Comparison of ENCODE assay signal across 8 cellular contexts in the genomic region with DNA sequence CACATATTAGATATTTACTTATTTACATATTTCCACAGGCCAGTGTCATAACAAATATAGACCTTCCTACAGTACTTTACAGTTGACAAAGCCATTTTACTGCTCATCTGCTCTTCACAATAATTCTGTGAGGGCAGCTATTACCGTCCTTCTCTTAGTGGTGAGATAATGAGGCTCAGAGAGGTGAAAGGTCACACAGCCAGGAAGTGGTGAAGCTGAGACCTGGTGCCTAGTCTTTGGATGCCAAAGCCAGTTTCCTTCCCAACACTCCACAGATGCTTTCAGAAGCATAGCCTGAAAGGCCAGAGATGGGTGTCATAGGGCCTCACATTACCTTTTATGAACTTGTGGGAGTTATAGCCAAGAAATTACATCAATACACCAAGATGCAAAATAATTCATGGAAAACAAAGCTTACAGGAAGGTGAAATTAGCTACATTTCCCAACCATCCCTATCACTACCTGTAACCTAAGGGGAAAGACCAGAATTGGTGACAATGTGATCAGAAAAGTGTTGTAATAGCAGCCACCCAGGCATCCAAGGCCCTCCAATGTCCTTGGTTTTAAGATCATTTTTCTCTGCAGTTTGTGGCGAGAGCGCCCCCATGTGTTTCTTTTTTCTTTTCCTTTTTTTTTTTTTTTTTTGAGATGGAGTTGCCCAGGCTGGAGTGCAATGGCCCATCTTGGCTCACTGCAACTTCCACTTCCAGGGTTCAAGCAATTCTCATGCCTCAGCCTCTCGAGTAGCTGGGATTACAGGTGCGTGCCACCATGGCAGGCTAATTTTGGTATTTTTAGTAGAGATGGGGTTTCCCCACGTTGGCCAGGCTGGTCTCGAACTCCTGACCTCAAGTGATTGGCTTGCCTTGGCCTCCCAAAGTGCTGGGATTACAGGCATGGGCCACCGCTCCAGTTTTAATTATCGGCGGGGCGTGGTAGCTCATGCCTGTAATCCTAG. TPM values are rescaled to one million over a fixed set of nuclear protein-coding genes. Genes with fewer than 3 reads are reported as not detected.
DNase-seq lines count a peak whose midpoint lies in the region; ATAC-seq and TF ChIP-seq lines count a peak whose summit lies in the region.

No MANE protein-coding gene starts in this region.

- H3K4me1 ChIP-seq in breast epithelium, result no peaks in the 10 kb centered on the region
- no peaks in the 10 kb centered on the region for H3K4me1 ChIP-seq in psoas muscle

- CTCF ChIA-PET in MCF 10A (lab: Yijun Ruan, JAX), result interaction anchor here (0.6 to 2.9 kb wide), 4 partner anchors 8 to 30 kb away, joined by 3 to 8 read pairs (median 5); no protein-coding TSS in a partner anchor

- H3K4me3 Mint-ChIP-seq in MCF 10A (ENCODE audit: unreplicated experiment), result no peak overlapping the region
- no peak overlapping the region for H3K4me3 Mint-ChIP-seq in T-helper 17 cell

- in situ Hi-C loops in astrocyte of the spinal cord (cut with HindIII; ENCODE audit: low sequenced_read_pairs), result no loop called here

- TF ChIP-seq CTCF in MCF 10A (IDR thresholded peaks at IDR 0.05; ENCODE audit: unreplicated experiment) (peak; percentile 47), breast epithelium (IDR thresholded peaks at IDR 0.05) (no peak), astrocyte of the spinal cord (IDR thresholded peaks at IDR 0.05; ENCODE audit: low read depth, low read length) (peak; percentile 35), psoas muscle (IDR thresholded peaks at IDR 0.05) (peak; percentile 19)

- H3K27ac ChIP-seq in breast epithelium (no peak overlapping the region), psoas muscle (no peak overlapping the region)

- H3K4me3 ChIP-seq in breast epithelium (no peak overlapping the region), astrocyte of the spinal cord (ENCODE audit: low read depth, low read length) (no peak overlapping the region), psoas muscle (no peak overlapping the region), MG63 (no peak overlapping the region)

- no peak for TF ChIP-seq POLR2A in breast epithelium (IDR thresholded peaks at IDR 0.05)

- DNase-seq in MCF 10A (ENCODE audit: unreplicated experiment), result peak; percentile 46
- DNase-seq in breast epithelium (ENCODE audit: low spot score in 2 of 2), result no peak
- peak; percentile 47 for DNase-seq in NCI-H1694 (lab: John Stamatoyannopoulos, UW)
- DNase-seq in astrocyte of the spinal cord (ENCODE audit: low read depth, low spot score), result peak; percentile 17
- no peak for DNase-seq in psoas muscle
- DNase-seq in epidermal melanocyte (ENCODE audit: insufficient read length, low spot score), result no peak
- DNase-seq in T-helper 17 cell, result no peak
- no peak for DNase-seq in MG63

- no peaks in the 10 kb centered on the region for H3K27me3 ChIP-seq in breast epithelium
- H3K27me3 ChIP-seq in psoas muscle (ENCODE audit: insufficient read depth in 3 of 3, low read length in 2 of 3), result no peaks in the 10 kb centered on the region
- no peaks in the 10 kb centered on the region for H3K27me3 ChIP-seq in MG63

- H3K9me3 Mint-ChIP-seq in MCF 10A (ENCODE audit: unreplicated experiment), result peaks cover 7% of the 10 kb centered on the region

- H3K27me3 Mint-ChIP-seq in MCF 10A (ENCODE audit: insufficient read depth, unreplicated experiment) (no peaks in the 10 kb centered on the region), T-helper 17 cell (peaks cover 20% of the 10 kb centered on the region)

- H3K9me3 ChIP-seq in breast epithelium (no peaks in the 10 kb centered on the region), psoas muscle (no peaks in the 10 kb centered on the region), T-helper 17 cell (ENCODE audit: control insufficient read depth, low read length, poor library complexity, severe bottlenecking) (no peaks in the 10 kb centered on the region), MG63 (no peaks in the 10 kb centered on the region)

- intact Hi-C loops in MCF 10A (cut with micrococcal nuclease) (no loop called here), breast epithelium (cut with DNase I; ENCODE audit: low total_unique reads) (no loop called here), psoas muscle (cut with DNase I) (no loop called here)

- H3K4me1 Mint-ChIP-seq in MCF 10A (ENCODE audit: insufficient read depth, unreplicated experiment) (peaks cover 6% of the 10 kb centered on the region), T-helper 17 cell (peaks cover 4% of the 10 kb centered on the region)

- POLR2A ChIA-PET in MCF 10A (lab: Yijun Ruan, JAX), result interaction anchor here (2.0 kb wide), 1 partner anchor 27 kb away, joined by 5 read pairs; a partner anchor contains a TSS

- no peak overlapping the region for H3K27ac Mint-ChIP-seq in MCF 10A (ENCODE audit: low read depth, unreplicated experiment)
- H3K27ac Mint-ChIP-seq in T-helper 17 cell, result no peak overlapping the region

- BruUV-seq in MCF 10A (replicated peaks; lab: Mats Ljungman, UMichigan), result no TSS peak

- H3K36me3 ChIP-seq in breast epithelium, result no peaks in the 10 kb centered on the region
- H3K36me3 ChIP-seq in psoas muscle (ENCODE audit: insufficient read depth in 1 of 2, low read depth in 1 of 2), result no peaks in the 10 kb centered on the region
- H3K36me3 ChIP-seq in MG63, result no peaks in the 10 kb centered on the region

- 63 to 70% (median 64%) methylated on average over 10 to 11 of the region's 11 CpGs for WGBS in psoas muscle, 3 donors

- peak in 1 of 4 donors; percentile 33 for ATAC-seq in psoas muscle
- ATAC-seq in T-helper 17 cell, result no peak

- H3K36me3 Mint-ChIP-seq in MCF 10A (ENCODE audit: insufficient read depth, unreplicated experiment) (no peaks in the 10 kb centered on the region), T-helper 17 cell (ENCODE audit: low read depth) (peaks cover 4% of the 10 kb centered on the region)

RNA-seq across cellular contexts. Expression of a gene that starts 26.5 kb away (rescaled TPM):
- total RNA-seq in MCF 10A (2022), result 1,201 and 1,563 TPM in 2 replicates
- total RNA-seq in breast epithelium, result 1,000 to 10,000 TPM; 1,191 to 1,487 (median 1,340) TPM
- 100 to 1,000 TPM; 486 to 688 (median 592) TPM for total RNA-seq in psoas muscle
- polyA plus RNA-seq in psoas muscle, result 1,000 to 10,000 TPM in 2 of 3 donors, 100 to 1,000 TPM in 1; 842 to 1,926 (median 1,102) TPM
- total RNA-seq in T-helper 17 cell, result 1,000 to 10,000 TPM; 1,753 to 1,861 TPM
- 858 and 903 TPM in 2 replicates for total RNA-seq in MG63 (2014; rRNA removed; shearing (Covaris generic); ENCODE audit: low replicate concordance)

Comparison
In these comparisons a context has a peak if more than half of its experiments do, and no peak if none do; other contexts are left out.
1. DNase-seq: peak in MCF 10A (single experiment), NCI-H1694 (single experiment) and astrocyte of the spinal cord (single experiment); none in breast epithelium (0 of 2), psoas muscle (0 of 2), epidermal melanocyte (single experiment), T-helper 17 cell (0 of 3) and MG63 (single experiment).
2. CTCF ChIP-seq: peak in MCF 10A (single experiment), astrocyte of the spinal cord (single experiment) and psoas muscle (single experiment); none in breast epithelium (0 of 3).